Comparison of ENCODE assay signal across 33 cellular contexts in genomic region chr4:14552119-14552518, GRCh38.
DNase-seq lines count a peak whose midpoint lies in the region; ATAC-seq and TF ChIP-seq lines count a peak whose summit lies in the region.
"Had no signal": no experiment of that assay in that cellular context is flagged by ENCODE, and none has a peak within 500 bp of the region (broad histone marks: within the 10 kb centered on the region; RNA-seq: fewer than 3 reads in every experiment).

No MANE protein-coding gene starts in this region.

- TF ChIP-seq RAD21 in neural cell (conservative IDR thresholded peaks at IDR 0.05) = no peak

- H3K9me3 ChIP-seq in neural cell (ENCODE audit: low read length) = no peaks in the 10 kb centered on the region
- H3K9me3 ChIP-seq: A549; BE2C; BLaER1; BLaER1 treated with 17β-estradiol and CSF1 and Interleukin-3, amounts not matched to agents 10 nM and 100 nM; Caco-2 had no signal

- H3K27me3 ChIP-seq in GM23338 (ENCODE audit: insufficient read depth) (no peaks in the 10 kb centered on the region), neural cell (ENCODE audit: insufficient read depth, low read depth, low read length) (no peaks in the 10 kb centered on the region)
- H3K27me3 ChIP-seq: BE2C; BLaER1; BLaER1 treated with 17β-estradiol and CSF1 and Interleukin-3, amounts not matched to agents 10 nM and 100 nM had no signal

- H4K20me1 ChIP-seq in GM23338 (replicated peaks; ENCODE audit: insufficient read depth) (no peaks in the 10 kb centered on the region), neural cell (ENCODE audit: insufficient read depth) (no peaks in the 10 kb centered on the region)
- H4K20me1 ChIP-seq: BLaER1; BLaER1 treated with 17β-estradiol and CSF1 and Interleukin-3, amounts not matched to agents 10 nM and 100 nM had no signal

- H2AFZ ChIP-seq in GM23338 (peak overlapping the region; percentile 18; the same call in 1 of the 2 replicates), neural cell (ENCODE audit: low read depth, low read length) (no peak overlapping the region)

- H3K4me3 Mint-ChIP-seq in GM23338 = no peak overlapping the region
- H3K4me3 Mint-ChIP-seq: B cell; CD14-positive monocyte; CD4-positive, alpha-beta memory T cell; CD4-positive, alpha-beta T cell; CD4-positive, CD25-positive, alpha-beta regulatory T cell; CD8-positive, alpha-beta memory T cell; CD8-positive, alpha-beta T cell had no signal

- H3K4me2 ChIP-seq in GM23338 = no peak overlapping the region
- H3K4me2 ChIP-seq in neural cell (ENCODE audit: low read length) = no peak overlapping the region
- H3K4me2 ChIP-seq: A549; BLaER1; BLaER1 treated with 17β-estradiol and CSF1 and Interleukin-3, amounts not matched to agents 10 nM and 100 nM had no signal

- H3K4me1 Mint-ChIP-seq in GM23338 = no peaks in the 10 kb centered on the region
- H3K4me1 Mint-ChIP-seq: B cell; CD14-positive monocyte; CD4-positive, alpha-beta memory T cell; CD4-positive, CD25-positive, alpha-beta regulatory T cell; CD8-positive, alpha-beta memory T cell had no signal

- DNase-seq in GM23338 (ENCODE audit: low spot score) (no peak), putamen (ENCODE audit: low spot score) (peak; percentile 5), hypothalamus (lab: John Stamatoyannopoulos, UW) (no peak)
- DNase-seq: 8988T; ACHN; AML-193; BE2C; C1 segment of cervical spinal cord; Caco-2; Calu3; CD4-positive, alpha-beta memory T cell; CD4-positive, alpha-beta T cell; CD4-positive, CD25-positive, alpha-beta regulatory T cell; CD8-positive, alpha-beta memory T cell; CD8-positive, alpha-beta T cell; COR-L47; DMS 273 treated with DMSO at 0.1 percent for 48 hours; DMS153; DMS53; DMS79; DMS79 treated with DMSO at 0.1 percent for 48 hours; DND-41; EL had no signal

- H3K9ac ChIP-seq in neural cell (ENCODE audit: low read length) = no peak overlapping the region
- H3K9ac ChIP-seq: BLaER1; BLaER1 treated with 17β-estradiol and CSF1 and Interleukin-3, amounts not matched to agents 10 nM and 100 nM had no signal

- peak; percentile 81 for TF ChIP-seq EP300 in neural cell (conservative IDR thresholded peaks at IDR 0.05; ENCODE audit: poor library complexity, severe bottlenecking)

- H3K79me2 ChIP-seq in GM23338 (replicated peaks; ENCODE audit: insufficient read depth) = no peaks in the 10 kb centered on the region
- H3K79me2 ChIP-seq in neural cell (replicated peaks; ENCODE audit: insufficient read depth, low read length) = no peaks in the 10 kb centered on the region

- no peaks in the 10 kb centered on the region for H3K4me1 ChIP-seq in GM23338 (ENCODE audit: insufficient read depth)
- H3K4me1 ChIP-seq: A549; BE2C; BLaER1; BLaER1 treated with 17β-estradiol and CSF1 and Interleukin-3, amounts not matched to agents 10 nM and 100 nM; Caco-2 had no signal

- no peaks in the 10 kb centered on the region for H3K36me3 ChIP-seq in GM23338 (ENCODE audit: insufficient read depth)
- H3K36me3 ChIP-seq in neural cell (ENCODE audit: insufficient read depth, low read length) = no peaks in the 10 kb centered on the region
- H3K36me3 ChIP-seq: BE2C; BLaER1; BLaER1 treated with 17β-estradiol and CSF1 and Interleukin-3, amounts not matched to agents 10 nM and 100 nM had no signal

- H3K36me3 Mint-ChIP-seq in GM23338 (ENCODE audit: low read depth) = no peaks in the 10 kb centered on the region; the same call in 2 of the 3 replicates
- H3K36me3 Mint-ChIP-seq: CD14-positive monocyte; CD4-positive, alpha-beta memory T cell; CD4-positive, CD25-positive, alpha-beta regulatory T cell; CD8-positive, alpha-beta T cell had no signal

- H3K27ac ChIP-seq in GM23338 (ENCODE audit: low read depth) = no peak overlapping the region
- no peak overlapping the region for H3K27ac ChIP-seq in neural cell (ENCODE audit: low read length)
- H3K27ac ChIP-seq: 22Rv1; A549; BLaER1; BLaER1 treated with 17β-estradiol and CSF1 and Interleukin-3, amounts not matched to agents 10 nM and 100 nM; C4-2B had no signal

- H3K27ac Mint-ChIP-seq in GM23338 = no peak overlapping the region
- H3K27ac Mint-ChIP-seq: B cell; CD14-positive monocyte; CD4-positive, alpha-beta memory T cell; CD4-positive, alpha-beta T cell; CD4-positive, CD25-positive, alpha-beta regulatory T cell; CD8-positive, alpha-beta memory T cell; CD8-positive, alpha-beta T cell had no signal

- no peaks in the 10 kb centered on the region for H3K9me2 ChIP-seq in GM23338 (ENCODE audit: insufficient read depth)
- no peaks in the 10 kb centered on the region for H3K9me2 ChIP-seq in neural cell (ENCODE audit: insufficient read depth, low read length)

- ATAC-seq in GM23338 (no peak), GM21825 (IDR thresholded peaks at IDR 0.05; ENCODE audit: unreplicated experiment) (no peak), HG02938 (IDR thresholded peaks at IDR 0.05; ENCODE audit: unreplicated experiment) (no peak)
- ATAC-seq: A549; CD8-positive, alpha-beta T cell had no signal

- peaks cover 2% of the 10 kb centered on the region for H3K27me3 Mint-ChIP-seq in GM23338 (ENCODE audit: insufficient read depth, low read depth, poor library complexity)
- H3K27me3 Mint-ChIP-seq: B cell; CD4-positive, alpha-beta memory T cell; CD4-positive, alpha-beta T cell; CD4-positive, CD25-positive, alpha-beta regulatory T cell; CD8-positive, alpha-beta memory T cell had no signal

- H3F3A ChIP-seq in GM23338 (replicated peaks; ENCODE audit: low read depth) (no peaks in the 10 kb centered on the region), neural cell (ENCODE audit: insufficient read depth, low read length, poor library complexity, severe bottlenecking) (no peaks in the 10 kb centered on the region)

- TF ChIP-seq CTCF in GM23338 (conservative IDR thresholded peaks at IDR 0.05; ENCODE audit: low read depth in 2 of 2) (no peak), neural cell (IDR thresholded peaks at IDR 0.05; ENCODE audit: poor library complexity, severe bottlenecking) (no peak)

- H3K9me3 Mint-ChIP-seq in GM23338 = peaks cover 2% of the 10 kb centered on the region; the same call in 1 of the 3 replicates
- H3K9me3 Mint-ChIP-seq: CD4-positive, alpha-beta T cell had no signal

- H3K4me3 ChIP-seq in GM23338 = no peak overlapping the region
- no peak overlapping the region for H3K4me3 ChIP-seq in neural cell (ENCODE audit: low read length)
- H3K4me3 ChIP-seq: A549; BLaER1; BLaER1 treated with 17β-estradiol and CSF1 and Interleukin-3, amounts not matched to agents 10 nM and 100 nM had no signal

TF ChIP-seq in GM23338, 12 proteins besides CTCF, POLR2A, EP300 and RAD21 (continues in another document):
- TF ChIP-seq, protein P1, sequence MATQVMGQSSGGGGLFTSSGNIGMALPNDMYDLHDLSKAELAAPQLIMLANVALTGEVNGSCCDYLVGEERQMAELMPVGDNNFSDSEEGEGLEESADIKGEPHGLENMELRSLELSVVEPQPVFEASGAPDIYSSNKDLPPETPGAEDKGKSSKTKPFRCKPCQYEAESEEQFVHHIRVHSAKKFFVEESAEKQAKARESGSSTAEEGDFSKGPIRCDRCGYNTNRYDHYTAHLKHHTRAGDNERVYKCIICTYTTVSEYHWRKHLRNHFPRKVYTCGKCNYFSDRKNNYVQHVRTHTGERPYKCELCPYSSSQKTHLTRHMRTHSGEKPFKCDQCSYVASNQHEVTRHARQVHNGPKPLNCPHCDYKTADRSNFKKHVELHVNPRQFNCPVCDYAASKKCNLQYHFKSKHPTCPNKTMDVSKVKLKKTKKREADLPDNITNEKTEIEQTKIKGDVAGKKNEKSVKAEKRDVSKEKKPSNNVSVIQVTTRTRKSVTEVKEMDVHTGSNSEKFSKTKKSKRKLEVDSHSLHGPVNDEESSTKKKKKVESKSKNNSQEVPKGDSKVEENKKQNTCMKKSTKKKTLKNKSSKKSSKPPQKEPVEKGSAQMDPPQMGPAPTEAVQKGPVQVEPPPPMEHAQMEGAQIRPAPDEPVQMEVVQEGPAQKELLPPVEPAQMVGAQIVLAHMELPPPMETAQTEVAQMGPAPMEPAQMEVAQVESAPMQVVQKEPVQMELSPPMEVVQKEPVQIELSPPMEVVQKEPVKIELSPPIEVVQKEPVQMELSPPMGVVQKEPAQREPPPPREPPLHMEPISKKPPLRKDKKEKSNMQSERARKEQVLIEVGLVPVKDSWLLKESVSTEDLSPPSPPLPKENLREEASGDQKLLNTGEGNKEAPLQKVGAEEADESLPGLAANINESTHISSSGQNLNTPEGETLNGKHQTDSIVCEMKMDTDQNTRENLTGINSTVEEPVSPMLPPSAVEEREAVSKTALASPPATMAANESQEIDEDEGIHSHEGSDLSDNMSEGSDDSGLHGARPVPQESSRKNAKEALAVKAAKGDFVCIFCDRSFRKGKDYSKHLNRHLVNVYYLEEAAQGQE (IDR thresholded peaks at IDR 0.05; ENCODE audit: unreplicated experiment) = no peak

TF ChIP-seq in neural cell, 6 proteins besides CTCF, POLR2A, EP300 and RAD21:
- TF ChIP-seq, protein P1 (IDR thresholded peaks at IDR 0.05; ENCODE audit: borderline replicate concordance) = no peak
- peak; percentile 69 for TF ChIP-seq POLR2AphosphoS5 (IDR thresholded peaks at IDR 0.05)
TF ChIP-seq in neural cell: peak in this region for 1.
